In the genomic region with DNA sequence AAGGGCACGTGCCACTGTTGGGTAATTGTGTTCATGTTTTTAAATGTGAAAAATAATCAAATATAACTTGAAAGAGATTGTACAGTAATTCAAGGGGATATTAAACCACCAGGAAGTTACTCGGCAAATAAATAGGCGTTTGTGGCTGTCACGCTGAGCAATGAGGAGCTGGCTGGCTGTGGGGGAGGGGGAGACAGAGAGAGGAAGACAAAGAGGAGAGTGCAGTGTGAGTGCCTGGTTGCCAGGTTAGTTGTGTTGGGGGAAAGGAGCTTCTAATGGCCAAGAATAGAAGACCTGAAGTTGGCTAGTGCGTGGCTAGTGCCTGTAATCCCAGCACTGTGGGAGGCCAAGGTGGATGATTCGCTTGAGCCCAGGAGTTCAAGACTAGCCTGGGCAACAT, we compare ENCODE assay signal across 18 cellular contexts.
"Had no signal": no experiment of that assay in that cellular context is flagged by ENCODE, and none has a peak within 500 bp of the region (broad histone marks: within the 10 kb centered on the region; RNA-seq: fewer than 3 reads in every experiment).

No MANE protein-coding gene starts in this region.

- H3K27ac Mint-ChIP-seq: activated CD4-positive, alpha-beta memory T cell treated with anti-CD3 and anti-CD28 coated beads for 36 hours; activated naive CD8-positive, alpha-beta T cell treated with anti-CD3 and anti-CD28 coated beads for 36 hours; effector memory CD8-positive, alpha-beta T cell; mesothelial cell of epicardium; naive thymus-derived CD8-positive, alpha-beta T cell had no signal

- H3K4me3 Mint-ChIP-seq: activated CD4-positive, alpha-beta memory T cell treated with anti-CD3 and anti-CD28 coated beads for 36 hours; activated naive CD8-positive, alpha-beta T cell treated with anti-CD3 and anti-CD28 coated beads for 36 hours; effector memory CD8-positive, alpha-beta T cell; mesothelial cell of epicardium; naive thymus-derived CD8-positive, alpha-beta T cell had no signal

- H3K9me3 Mint-ChIP-seq: activated CD4-positive, alpha-beta memory T cell treated with anti-CD3 and anti-CD28 coated beads for 36 hours; activated naive CD8-positive, alpha-beta T cell treated with anti-CD3 and anti-CD28 coated beads for 36 hours; effector memory CD8-positive, alpha-beta T cell; naive thymus-derived CD8-positive, alpha-beta T cell had no signal

- H3K4me1 Mint-ChIP-seq: activated naive CD8-positive, alpha-beta T cell treated with anti-CD3 and anti-CD28 coated beads for 36 hours; naive thymus-derived CD8-positive, alpha-beta T cell had no signal

- H3K36me3 Mint-ChIP-seq: activated CD4-positive, alpha-beta memory T cell treated with anti-CD3 and anti-CD28 coated beads for 36 hours; activated naive CD8-positive, alpha-beta T cell treated with anti-CD3 and anti-CD28 coated beads for 36 hours; mesothelial cell of epicardium; naive thymus-derived CD8-positive, alpha-beta T cell had no signal

- DNase-seq: activated CD4-positive, alpha-beta memory T cell treated with anti-CD3 and anti-CD28 coated beads for 36 hours; activated CD4-positive, alpha-beta T cell treated with anti-CD3 and anti-CD28 coated beads for 48 hours; activated naive CD4-positive, alpha-beta T cell treated with Interleukin-2 at 50 U/mL for 16 hours; activated naive CD8-positive, alpha-beta T cell treated with anti-CD3 and anti-CD28 coated beads for 36 hours; activated T-cell treated with anti-CD3 and anti-CD28 coated beads, Interleukin-2, amount 50 U/mL, for 48 hours; central memory CD4-positive, alpha-beta T cell; effector memory CD8-positive, alpha-beta T cell; head of caudate nucleus; hypothalamus; lower lobe of right lung; naive thymus-derived CD8-positive, alpha-beta T cell; ovary; psoas muscle; stimulated activated CD4-positive, alpha-beta T cell treated with anti-CD3 and anti-CD28 coated beads, Interleukin-4, amount 100 ng/mL, for 24 hours; stimulated activated naive CD4-positive, alpha-beta T cell treated with Interleukin-2 at 50 U/mL for 16 hours; T-helper 2 cell; upper lobe of left lung had no signal
